11 cellular contexts compared by ENCODE assay signal in genomic region chr1:39131940-39132339, GRCh38.
DNase-seq lines count a peak whose midpoint lies in the region; ATAC-seq, FAIRE-seq and TF ChIP-seq lines count a peak whose summit lies in the region.
"Had no signal": no experiment of that assay in that cellular context is flagged by ENCODE, and none has a peak within 500 bp of the region (broad histone marks: within the 10 kb centered on the region; RNA-seq: fewer than 3 reads in every experiment).

No MANE protein-coding gene starts in this region.

- H3K9me3 Mint-ChIP-seq in osteocyte (ENCODE audit: unreplicated experiment) = no peaks in the 10 kb centered on the region

- no peak for FAIRE-seq in A549 (lab: Jason Lieb, UNC)

- DNase-seq in A549 (ENCODE audit: low read depth in 1 of 2, low spot score in 1 of 2) = no peak
- DNase-seq in epithelial cell of prostate (ENCODE audit: low read depth, low spot score) = no peak
- no peak for DNase-seq in osteocyte (ENCODE audit: extremely low spot score, unreplicated experiment)
- DNase-seq in stimulated activated CD4-positive, alpha-beta T cell treated with anti-CD3 and anti-CD28 coated beads, Interleukin-15, amount 100 ng/mL, for 24 hours = no peak
- DNase-seq in GM19238 (ENCODE audit: insufficient read length, low spot score) = no peak
- DNase-seq: activated T-cell treated with anti-CD3 and anti-CD28 coated beads, Interleukin-2, amount 50 U/mL, for 1 hour; SHP77 treated with DMSO at 0.1 percent for 48 hours had no signal

- peak overlapping the region; percentile 57; the same call in 1 of the 2 replicates for H3K9ac ChIP-seq in HUES48 (ENCODE audit: low read depth, low read length)

- H3K4me1 ChIP-seq in A549 (peaks cover 68% of the 10 kb centered on the region), HUES48 (ENCODE audit: control insufficient read depth, insufficient read depth, low read length) (peaks cover 58% of the 10 kb centered on the region)

- no peak overlapping the region for H3K4me3 ChIP-seq in A549
- peak overlapping the region; percentile 15; the same call in 1 of the 2 replicates for H3K4me3 ChIP-seq in HUES48 (ENCODE audit: low read depth, low read length)

- TF ChIP-seq RAD21 in A549 (conservative IDR thresholded peaks at IDR 0.05 in 1 of 2, IDR thresholded peaks at IDR 0.05 in 1 of 2) = no peak

- no peaks in the 10 kb centered on the region for H3K9me3 ChIP-seq in A549
- H3K9me3 ChIP-seq in HUES48 (ENCODE audit: control insufficient read depth, insufficient read depth, low read length) = no peaks in the 10 kb centered on the region

- H3K27ac ChIP-seq in A549 = peak overlapping the region; percentile 65 to 82; a peak in 5 of 6 replicates
- peak overlapping the region; percentile 99 for H3K27ac ChIP-seq in HUES48 (ENCODE audit: low read depth, low read length)
- H3K27ac ChIP-seq in epithelial cell of prostate = peak overlapping the region; percentile 97

- TF ChIP-seq CTCF in A549 (IDR thresholded peaks at IDR 0.05) (no peak), osteocyte (IDR thresholded peaks at IDR 0.05) (no peak)

- H3K36me3 ChIP-seq in HUES48 (ENCODE audit: control insufficient read depth, insufficient read depth, low read length) = no peaks in the 10 kb centered on the region; the same call in 1 of the 2 replicates

- H3K27me3 Mint-ChIP-seq in osteocyte (ENCODE audit: unreplicated experiment) = no peaks in the 10 kb centered on the region
- H3K27me3 Mint-ChIP-seq: B cell had no signal

- H3K27ac Mint-ChIP-seq in osteocyte (ENCODE audit: unreplicated experiment) = peak overlapping the region; percentile 95
- H3K27ac Mint-ChIP-seq: B cell had no signal

- CTCF ChIA-PET in A549 (lab: Yijun Ruan, JAX) = interaction anchor here (0.6 to 5.2 kb wide), 11 partner anchors 10 to 126 kb away, joined by 3 to 68 read pairs (median 7); no protein-coding TSS in a partner anchor

- H3K36me3 Mint-ChIP-seq in osteocyte (ENCODE audit: unreplicated experiment) = peaks cover 6% of the 10 kb centered on the region

- H3K4me1 Mint-ChIP-seq in osteocyte (ENCODE audit: unreplicated experiment) = peaks cover 83% of the 10 kb centered on the region
- H3K4me1 Mint-ChIP-seq: B cell had no signal

- H3K27me3 ChIP-seq in HUES48 (ENCODE audit: control insufficient read depth, insufficient read depth, low read length) = no peaks in the 10 kb centered on the region

- no peak for TF ChIP-seq POLR2A in A549 (IDR thresholded peaks at IDR 0.05; ENCODE audit: low read length)

- H3K4me3 Mint-ChIP-seq in osteocyte (ENCODE audit: unreplicated experiment) = peak overlapping the region; percentile 14
- H3K4me3 Mint-ChIP-seq: B cell had no signal

- H3K4me2 ChIP-seq in A549 = peak overlapping the region; percentile 62

- TF ChIP-seq EP300 in A549 (IDR thresholded peaks at IDR 0.05) = no peak

- POLR2A ChIA-PET in A549 (lab: Yijun Ruan, JAX) = no interaction called here

- ATAC-seq in A549 = no peak
- ATAC-seq in GM18870 (IDR thresholded peaks at IDR 0.05; ENCODE audit: unreplicated experiment) = no peak
- ATAC-seq in HG02870 (IDR thresholded peaks at IDR 0.05; ENCODE audit: unreplicated experiment) = no peak

- WGBS in A549 (ENCODE audit: missing lambda C conversion rate) = 100% methylated on average over 2 of the region's 2 CpGs

TF ChIP-seq in A549, 52 proteins besides CTCF, POLR2A, EP300 and RAD21:
- TF ChIP-seq ATOH8 (CRISPR knock-in tag; IDR thresholded peaks at IDR 0.05; ENCODE audit: low read depth) (no peak), RFX5 (IDR thresholded peaks at IDR 0.05) (no peak)
